ENCODE assay signal across 10 cellular contexts in the genomic region with DNA sequence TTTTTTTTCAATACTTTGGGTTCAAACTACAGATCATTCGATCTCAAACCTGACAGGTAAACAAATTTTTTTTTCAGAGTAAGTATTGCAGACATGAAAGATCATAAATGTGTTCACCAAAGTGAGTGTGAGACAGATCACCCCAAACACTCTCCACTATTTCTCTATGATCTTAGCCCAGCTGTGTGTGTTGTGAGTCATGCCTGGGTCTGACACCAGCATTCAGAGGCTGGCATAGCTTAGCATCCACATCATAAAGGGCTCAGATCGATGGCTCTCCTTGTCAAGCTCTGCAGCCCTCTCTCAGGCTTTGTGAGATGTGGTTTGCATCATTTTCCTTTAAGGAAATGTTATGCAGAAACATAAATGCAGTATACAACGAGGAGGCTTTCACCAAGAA.
DNase-seq lines count a peak whose midpoint lies in the region; ATAC-seq, FAIRE-seq and TF ChIP-seq lines count a peak whose summit lies in the region.
"Had no signal": no experiment of that assay in that cellular context is flagged by ENCODE, and none has a peak within 500 bp of the region (broad histone marks: within the 10 kb centered on the region; RNA-seq: fewer than 3 reads in every experiment).

No MANE protein-coding gene starts in this region.

- H3K9me3 Mint-ChIP-seq in CD4-positive, alpha-beta memory T cell, result no peaks in the 10 kb centered on the region
- H3K9me3 Mint-ChIP-seq: natural killer cell treated with Interleukin-12 subunit alpha and Interleukin-12 subunit beta and Interleukin-15 and Interleukin-18, amount 100 ng/mL, for 72 hours had no signal

- no peak overlapping the region for H3K27ac ChIP-seq in CD4-positive, alpha-beta memory T cell (ENCODE audit: low read depth, low read length)
- H3K27ac ChIP-seq in KOPT-K1 (ENCODE audit: low read depth, low read length, poor library complexity, severe bottlenecking) (peak overlapping the region; percentile 97), brain microvascular endothelial cell (peak overlapping the region; percentile 8), mesodermal cell (ENCODE audit: low read depth, low read length, severe bottlenecking) (peak overlapping the region; percentile 94), kidney (ENCODE audit: low read depth in 2 of 2, low read length in 2 of 2) (no peak overlapping the region)

- no peak for DNase-seq in CD4-positive, alpha-beta memory T cell
- peak; percentile 76 for DNase-seq in brain microvascular endothelial cell
- no peak for DNase-seq in kidney
- DNase-seq in activated effector memory CD4-positive, alpha-beta T cell treated with Interleukin-2 at 50 U/mL for 16 hours, result no peak
- DNase-seq in activated CD4-positive, CD25-positive, alpha-beta regulatory T cell (lab: John Stamatoyannopoulos, UW), result no peak
- DNase-seq: transverse colon had no signal

- no peaks in the 10 kb centered on the region for H3K27me3 ChIP-seq in CD4-positive, alpha-beta memory T cell (ENCODE audit: insufficient read depth, low read length)
- no peaks in the 10 kb centered on the region for H3K27me3 ChIP-seq in brain microvascular endothelial cell (replicated peaks)
- H3K27me3 ChIP-seq: transverse colon had no signal

- H3K27me3 Mint-ChIP-seq in CD4-positive, alpha-beta memory T cell, result no peaks in the 10 kb centered on the region
- H3K27me3 Mint-ChIP-seq: natural killer cell treated with Interleukin-12 subunit alpha and Interleukin-12 subunit beta and Interleukin-15 and Interleukin-18, amount 100 ng/mL, for 72 hours had no signal

- POLR2A ChIA-PET in CD4-positive, alpha-beta memory T cell (lab: Charles Lee; ENCODE audit: partially characterized antibody), result interaction anchor here (1.9 kb wide), 1 partner anchor 165 kb away, joined by 6 read pairs; the partner anchor contains the start of gene ETV6

- H3K36me3 ChIP-seq in CD4-positive, alpha-beta memory T cell (ENCODE audit: insufficient read depth, low read length), result no peaks in the 10 kb centered on the region
- H3K36me3 ChIP-seq in KOPT-K1 (ENCODE audit: insufficient read depth, low read length) (no peaks in the 10 kb centered on the region), brain microvascular endothelial cell (replicated peaks) (no peaks in the 10 kb centered on the region), mesodermal cell (ENCODE audit: control insufficient read depth, insufficient read depth, low read length) (peaks cover under 1% of the 10 kb centered on the region), kidney (ENCODE audit: control insufficient read depth in 1 of 2, insufficient read depth in 2 of 2, low read length in 2 of 2) (no peaks in the 10 kb centered on the region)
- H3K36me3 ChIP-seq: transverse colon had no signal

- in situ Hi-C loops in brain microvascular endothelial cell (cut with HindIII; ENCODE audit: low pct_ligation_motif_present, low sequenced_read_pairs), result no loop called here

- 33 to 46% methylated on average over 1 to 2 of the region's 3 CpGs for WGBS in mesodermal cell (ENCODE audit: insufficient coverage in 2 of 2), 2 experiments

- H3K9ac ChIP-seq in kidney (ENCODE audit: low read length in 2 of 2), result no peak overlapping the region

- H3K4me3 Mint-ChIP-seq in CD4-positive, alpha-beta memory T cell, result no peak overlapping the region
- H3K4me3 Mint-ChIP-seq: natural killer cell treated with Interleukin-12 subunit alpha and Interleukin-12 subunit beta and Interleukin-15 and Interleukin-18, amount 100 ng/mL, for 72 hours had no signal

- peaks cover 3 to 4% of the 10 kb centered on the region in 2 donors for H3K36me3 Mint-ChIP-seq in CD4-positive, alpha-beta memory T cell
- H3K36me3 Mint-ChIP-seq: natural killer cell treated with Interleukin-12 subunit alpha and Interleukin-12 subunit beta and Interleukin-15 and Interleukin-18, amount 100 ng/mL, for 72 hours had no signal

- no peak overlapping the region for H3K4me3 ChIP-seq in CD4-positive, alpha-beta memory T cell (ENCODE audit: low read length in 2 of 2)
- no peak overlapping the region for H3K4me3 ChIP-seq in brain microvascular endothelial cell (ENCODE audit: low read depth, low read length)
- no peak overlapping the region for H3K4me3 ChIP-seq in mesodermal cell (ENCODE audit: extremely low read depth, insufficient read depth, low read length, poor library complexity, severe bottlenecking)
- H3K4me3 ChIP-seq in kidney (ENCODE audit: low read length in 2 of 2), result no peak overlapping the region
- H3K4me3 ChIP-seq: transverse colon had no signal

- H3K4me1 ChIP-seq in CD4-positive, alpha-beta memory T cell (ENCODE audit: insufficient read depth, low read length), result peaks cover 48% of the 10 kb centered on the region
- H3K4me1 ChIP-seq in mesodermal cell (ENCODE audit: control insufficient read depth, insufficient read depth, low read length, poor library complexity, severe bottlenecking) (peaks cover 44% of the 10 kb centered on the region), kidney (ENCODE audit: control insufficient read depth in 1 of 2, insufficient read depth in 1 of 2, low read depth in 1 of 2, low read length in 2 of 2) (peaks cover 0 to 14% of the 10 kb centered on the region in 2 donors)

- FAIRE-seq in kidney (lab: Jason Lieb, UNC), result no peak

- peak overlapping the region in 4 of 7 donors; percentile 4 to 80 (median 19) for H3K27ac Mint-ChIP-seq in CD4-positive, alpha-beta memory T cell
- H3K27ac Mint-ChIP-seq: natural killer cell treated with Interleukin-12 subunit alpha and Interleukin-12 subunit beta and Interleukin-15 and Interleukin-18, amount 100 ng/mL, for 72 hours had no signal

- TF ChIP-seq CTCF in brain microvascular endothelial cell (IDR thresholded peaks at IDR 0.05; ENCODE audit: low read depth, low read length, missing control alignments) (no peak), kidney (IDR thresholded peaks at IDR 0.05; ENCODE audit: borderline replicate concordance, extremely low read depth, insufficient read depth) (no peak)

- H3K9me3 ChIP-seq in CD4-positive, alpha-beta memory T cell (ENCODE audit: control insufficient read depth in 1 of 2, low read length in 2 of 2), result no peaks in the 10 kb centered on the region
- H3K9me3 ChIP-seq in KOPT-K1 (ENCODE audit: insufficient read depth, low read length, poor library complexity, severe bottlenecking) (no peaks in the 10 kb centered on the region), mesodermal cell (ENCODE audit: control insufficient read depth, low read length) (no peaks in the 10 kb centered on the region), kidney (ENCODE audit: control insufficient read depth in 1 of 2, low read length in 2 of 2) (no peaks in the 10 kb centered on the region)
- H3K9me3 ChIP-seq: transverse colon had no signal

- intact Hi-C loops in CD4-positive, alpha-beta memory T cell (cut with micrococcal nuclease), result loop anchor here (5.0 kb wide), 4 partner anchors 47 to 193 kb away; no protein-coding TSS in a partner anchor
- intact Hi-C loops in kidney (cut with DNase I), result no loop called here

- CTCF ChIA-PET in CD4-positive, alpha-beta memory T cell (lab: Charles Lee; ENCODE audit: partially characterized antibody), result interaction anchor here (0.6 kb wide), 1 partner anchor 219 kb away, joined by 3 read pairs; no protein-coding TSS in a partner anchor

- no peak for ATAC-seq in GM21723 (IDR thresholded peaks at IDR 0.05; ENCODE audit: unreplicated experiment)

- peaks cover 33 to 71% (median 57%) of the 10 kb centered on the region in 4 donors for H3K4me1 Mint-ChIP-seq in CD4-positive, alpha-beta memory T cell

Comparison
In these comparisons a context has a peak if more than half of its experiments do, and no peak if none do; other contexts are left out.
1. H3K27ac ChIP-seq: peak in KOPT-K1 (single experiment), brain microvascular endothelial cell (single experiment) and mesodermal cell (single experiment); none in CD4-positive, alpha-beta memory T cell (single experiment) and kidney (0 of 2).